Comparison of ENCODE assay signal across 29 cellular contexts in genomic region chr18:2441544-2441943, GRCh38.
A peak's percentile ranks its signal among the peaks of the same experiment; 100 is the strongest.
DNase-seq lines count a peak whose midpoint lies in the region; ATAC-seq and TF ChIP-seq lines count a peak whose summit lies in the region.
"Had no signal": no experiment of that assay in that cellular context is flagged by ENCODE, and none has a peak within 500 bp of the region (broad histone marks: within the 10 kb centered on the region; RNA-seq: fewer than 3 reads in every experiment).

No MANE protein-coding gene starts in this region.

- H3K36me3 ChIP-seq in HAP-1 (replicated peaks) (no peaks in the 10 kb centered on the region), breast epithelium (no peaks in the 10 kb centered on the region)
- H3K36me3 ChIP-seq: pancreas, transverse colon had no signal

- peaks cover 48% of the 10 kb centered on the region for H3K4me1 Mint-ChIP-seq in HFFc6 (ENCODE audit: low read depth)
- H3K4me1 Mint-ChIP-seq: activated CD4-positive, alpha-beta T cell treated with anti-CD3 and anti-CD28 coated beads, Interleukin-2, amount 10 ng/mL, durations not matched to agents 24 days and 14 days; brain; CD8-positive, alpha-beta memory T cell had no signal

- in situ Hi-C loops in HAP-1 (cut with MboI; ENCODE audit: low sequenced_read_pairs): no loop called here

- no peak overlapping the region for H3K4me3 Mint-ChIP-seq in HFFc6
- H3K4me3 Mint-ChIP-seq: activated CD4-positive, alpha-beta T cell treated with anti-CD3 and anti-CD28 coated beads, Interleukin-2, amount 10 ng/mL, durations not matched to agents 24 days and 14 days; activated T-cell treated with anti-CD3 and anti-CD28 coated beads, Interleukin-2, amount 50 U/mL, for 24 hours; brain; CD8-positive, alpha-beta memory T cell; nephron progenitor cell; T-helper 2 cell treated with Interferon-gamma antibody and Interleukin-4, amounts not matched to agents 5 μg/mL and 100 μg/mL, for 36 hours had no signal

- no peak overlapping the region for H3K27ac ChIP-seq in breast epithelium
- H3K27ac ChIP-seq: pancreas, transverse colon, VCaP had no signal

- no peaks in the 10 kb centered on the region for H3K27me3 Mint-ChIP-seq in HFFc6 (ENCODE audit: insufficient read depth)
- H3K27me3 Mint-ChIP-seq: brain had no signal

- H3K27me3 ChIP-seq in HAP-1 (ENCODE audit: low read depth): 0 out of 2 replicates have a peak, but pooled peaks cover 2% of the 10 kb centered on the region
- H3K27me3 ChIP-seq in breast epithelium: no peaks in the 10 kb centered on the region
- H3K27me3 ChIP-seq: pancreas, transverse colon had no signal

- peaks cover 21% of the 10 kb centered on the region for H3K9me3 Mint-ChIP-seq in HFFc6
- H3K9me3 Mint-ChIP-seq: activated CD4-positive, alpha-beta T cell treated with anti-CD3 and anti-CD28 coated beads, Interleukin-2, amount 10 ng/mL, durations not matched to agents 24 days and 14 days; activated T-cell treated with anti-CD3 and anti-CD28 coated beads, Interleukin-2, amount 50 U/mL, for 24 hours; T-helper 2 cell treated with Interferon-gamma antibody and Interleukin-4, amounts not matched to agents 5 μg/mL and 100 μg/mL, for 36 hours had no signal

- H3K27ac Mint-ChIP-seq in HFFc6: no peak overlapping the region
- H3K27ac Mint-ChIP-seq: activated CD4-positive, alpha-beta T cell treated with anti-CD3 and anti-CD28 coated beads, Interleukin-2, amount 10 ng/mL, durations not matched to agents 24 days and 14 days; activated T-cell treated with anti-CD3 and anti-CD28 coated beads, Interleukin-2, amount 50 U/mL, for 24 hours; brain; CD8-positive, alpha-beta memory T cell; nephron progenitor cell; T-helper 2 cell treated with Interferon-gamma antibody and Interleukin-4, amounts not matched to agents 5 μg/mL and 100 μg/mL, for 36 hours had no signal

- H3K4me1 ChIP-seq in HAP-1: no peaks in the 10 kb centered on the region
- no peaks in the 10 kb centered on the region for H3K4me1 ChIP-seq in breast epithelium
- H3K4me1 ChIP-seq: pancreas, transverse colon had no signal

- no peak for TF ChIP-seq CTCF in AG10803 (conservative IDR thresholded peaks at IDR 0.05; ENCODE audit: low read length)
- TF ChIP-seq CTCF in HFFc6 (IDR thresholded peaks at IDR 0.05): no peak
- TF ChIP-seq CTCF in breast epithelium (IDR thresholded peaks at IDR 0.05): no peak

- H3K4me3 ChIP-seq in AG10803 (ENCODE audit: low read length) (no peak overlapping the region), HAP-1 (no peak overlapping the region), breast epithelium (no peak overlapping the region)
- H3K4me3 ChIP-seq: pancreas, transverse colon had no signal

- DNase-seq in AG10803 (ENCODE audit: low read depth) (peak; percentile 16), HT1080 (ENCODE audit: low read depth) (peak; percentile 28), fibroblast of peridontal ligament (ENCODE audit: extremely low read depth) (peak; percentile 43), HFFc6 (no peak), HAP-1 (ENCODE audit: low spot score in 2 of 2) (no peak), breast epithelium (ENCODE audit: low spot score in 2 of 2) (no peak)
- DNase-seq in stimulated activated naive CD4-positive, alpha-beta T cell treated with Interleukin-2 at 50 U/mL for 16 hours (lab: John Stamatoyannopoulos, UW): no peak
- DNase-seq: activated CD4-positive, alpha-beta T cell treated with anti-CD3 and anti-CD28 coated beads, Interleukin-2, amount 10 ng/mL, durations not matched to agents 24 days and 14 days; activated gamma-delta T cell; activated T-cell treated with anti-CD3 and anti-CD28 coated beads, Interleukin-2, amount 50 U/mL, for 24 hours; CD8-positive, alpha-beta memory T cell; DMS153; effector CD4-positive, alpha-beta T cell; GF-D8; NCI-H1105; NCI-H2029; NCI-H2227 treated with DMSO at 0.1 percent for 48 hours; NCI-H774; nephron progenitor cell; pancreas; retina; small intestine; stimulated activated CD4-positive, alpha-beta T cell treated with anti-CD3 and anti-CD28 coated beads, Interleukin-2, amount 100 ng/mL, for 24 hours; transverse colon had no signal

- no peak for TF ChIP-seq POLR2A in breast epithelium (IDR thresholded peaks at IDR 0.05)

- ATAC-seq in SK-N-SH treated with all-trans-retinoic acid at 6 μM for 48 hours: peak; percentile 73
- ATAC-seq: HCT116, pancreas had no signal

- intact Hi-C loops in breast epithelium (cut with DNase I; ENCODE audit: low total_unique reads): no loop called here

- H3K9me3 ChIP-seq in HAP-1 (no peaks in the 10 kb centered on the region), breast epithelium (no peaks in the 10 kb centered on the region)
- H3K9me3 ChIP-seq: pancreas, transverse colon had no signal

- peaks cover 22% of the 10 kb centered on the region for H3K36me3 Mint-ChIP-seq in HFFc6 (ENCODE audit: low read depth)
- H3K36me3 Mint-ChIP-seq: brain; CD8-positive, alpha-beta memory T cell had no signal

TF ChIP-seq in SK-N-SH treated with all-trans-retinoic acid at 6 μM for 48 hours, 23 proteins besides CTCF, POLR2A, EP300 and RAD21:
- TF ChIP-seq TOX (CRISPR knock-in tag; IDR thresholded peaks at IDR 0.05; ENCODE audit: borderline replicate concordance) (no peak), ZC3H10 (CRISPR knock-in tag; IDR thresholded peaks at IDR 0.05) (no peak), POU6F1 (CRISPR knock-in tag; IDR thresholded peaks at IDR 0.05; ENCODE audit: borderline replicate concordance, low read depth) (no peak), ZNF565 (CRISPR knock-in tag; conservative IDR thresholded peaks at IDR 0.05; ENCODE audit: low read depth) (no peak), ISL1 (CRISPR knock-in tag; IDR thresholded peaks at IDR 0.05) (no peak), PPARA (CRISPR knock-in tag; IDR thresholded peaks at IDR 0.05; ENCODE audit: borderline replicate concordance) (no peak), TCF4 (CRISPR knock-in tag; IDR thresholded peaks at IDR 0.05; ENCODE audit: borderline replicate concordance) (no peak), ZFP3 (CRISPR knock-in tag; IDR thresholded peaks at IDR 0.05) (no peak), SNAI2 (CRISPR knock-in tag; IDR thresholded peaks at IDR 0.05) (no peak), ESRRG (CRISPR knock-in tag; IDR thresholded peaks at IDR 0.05) (no peak), ARNTL (CRISPR knock-in tag; IDR thresholded peaks at IDR 0.05; ENCODE audit: borderline replicate concordance, low read depth) (no peak), RARB (CRISPR knock-in tag; IDR thresholded peaks at IDR 0.05) (no peak), ZNF8 (CRISPR knock-in tag; IDR thresholded peaks at IDR 0.05) (no peak)
TF ChIP-seq in SK-N-SH treated with all-trans-retinoic acid at 6 μM for 48 hours: peak in this region for 0.

Comparison
In these comparisons a context has a peak if more than half of its experiments do, and no peak if none do; other contexts are left out.
1. DNase-seq: peak in AG10803 (single experiment), HT1080 (single experiment) and fibroblast of peridontal ligament (single experiment); none in HFFc6 (single experiment), stimulated activated naive CD4-positive, alpha-beta T cell treated with Interleukin-2 at 50 U/mL for 16 hours (single experiment), HAP-1 (0 of 2) and breast epithelium (0 of 2).